Comparison of ENCODE assay signal across 14 cellular contexts in genomic region chr17:39090400-39090799, GRCh38.
DNase-seq lines count a peak whose midpoint lies in the region; ATAC-seq and TF ChIP-seq lines count a peak whose summit lies in the region.
"Had no signal": no experiment of that assay in that cellular context is flagged by ENCODE, and none has a peak within 500 bp of the region (broad histone marks: within the 10 kb centered on the region; RNA-seq: fewer than 3 reads in every experiment).

No MANE protein-coding gene starts in this region.

- no peak for TF ChIP-seq CTCF in osteoblast (IDR thresholded peaks at IDR 0.05; ENCODE audit: extremely low read depth, low read depth, low read length)

- no peaks in the 10 kb centered on the region for H3K27me3 ChIP-seq in CD4-positive, alpha-beta memory T cell (ENCODE audit: insufficient read depth, low read length)
- peaks cover 32% of the 10 kb centered on the region for H3K27me3 ChIP-seq in osteoblast (ENCODE audit: insufficient read depth, low read length)

- no peak overlapping the region for H3K4me2 ChIP-seq in osteoblast (ENCODE audit: insufficient read depth, low read length)
- H3K4me2 ChIP-seq: A549, KMS-11 had no signal

- POLR2A ChIA-PET in CD4-positive, alpha-beta memory T cell (lab: Charles Lee; ENCODE audit: partially characterized antibody) = interaction anchor here (0.9 to 7.5 kb wide), 3 partner anchors 11 to 72 kb away, joined by 3 to 76 read pairs (median 9); partner anchors contain the start of gene PLXDC1

- H3K36me3 Mint-ChIP-seq in activated naive CD4-positive, alpha-beta T cell treated with anti-CD3 and anti-CD28 coated beads, Interleukin-2, amount 50 U/mL, for 24 hours = no peaks in the 10 kb centered on the region
- no peaks in the 10 kb centered on the region for H3K36me3 Mint-ChIP-seq in CD4-positive, alpha-beta memory T cell

- H3K36me3 ChIP-seq in CD4-positive, alpha-beta memory T cell (ENCODE audit: insufficient read depth, low read length) = no peaks in the 10 kb centered on the region
- H3K36me3 ChIP-seq in osteoblast (ENCODE audit: insufficient read depth, low read length) = no peaks in the 10 kb centered on the region

- no peaks in the 10 kb centered on the region for H3K9me3 Mint-ChIP-seq in activated naive CD4-positive, alpha-beta T cell treated with anti-CD3 and anti-CD28 coated beads, Interleukin-2, amount 50 U/mL, for 24 hours
- no peaks in the 10 kb centered on the region for H3K9me3 Mint-ChIP-seq in CD4-positive, alpha-beta memory T cell

- peaks cover 62% of the 10 kb centered on the region for H3K4me1 Mint-ChIP-seq in activated naive CD4-positive, alpha-beta T cell treated with anti-CD3 and anti-CD28 coated beads, Interleukin-2, amount 50 U/mL, for 24 hours
- peaks cover 37 to 55% (median 43%) of the 10 kb centered on the region in 4 donors for H3K4me1 Mint-ChIP-seq in CD4-positive, alpha-beta memory T cell

- intact Hi-C loops in CD4-positive, alpha-beta memory T cell (cut with micrococcal nuclease) = no loop called here

- H3K27ac ChIP-seq in CD4-positive, alpha-beta memory T cell (ENCODE audit: low read depth, low read length) = no peak overlapping the region
- H3K27ac ChIP-seq in angular gyrus (ENCODE audit: low read depth, low read length) = peak overlapping the region; percentile 60
- H3K27ac ChIP-seq in osteoblast (ENCODE audit: low read depth, low read length) = no peak overlapping the region
- H3K27ac ChIP-seq: A549, HL-60, KMS-11 had no signal

- no peak overlapping the region for H3K4me3 Mint-ChIP-seq in activated naive CD4-positive, alpha-beta T cell treated with anti-CD3 and anti-CD28 coated beads, Interleukin-2, amount 50 U/mL, for 24 hours
- peak overlapping the region in 1 of 8 donors; percentile 10 for H3K4me3 Mint-ChIP-seq in CD4-positive, alpha-beta memory T cell

- no peak for ATAC-seq in GM19324 (IDR thresholded peaks at IDR 0.05; ENCODE audit: low FRiP score, unreplicated experiment)
- ATAC-seq: A549 had no signal

- H3K4me3 ChIP-seq in CD4-positive, alpha-beta memory T cell (ENCODE audit: low read length in 2 of 2) = no peak overlapping the region
- H3K4me3 ChIP-seq in osteoblast (ENCODE audit: insufficient read depth, low read length) = no peak overlapping the region
- H3K4me3 ChIP-seq: A549 had no signal

- no peaks in the 10 kb centered on the region for H3K9me3 ChIP-seq in CD4-positive, alpha-beta memory T cell (ENCODE audit: control insufficient read depth in 1 of 2, low read length in 2 of 2)
- no peaks in the 10 kb centered on the region for H3K9me3 ChIP-seq in osteoblast (ENCODE audit: low read depth, low read length)
- H3K9me3 ChIP-seq: A549 had no signal

- CTCF ChIA-PET in CD4-positive, alpha-beta memory T cell (lab: Charles Lee; ENCODE audit: partially characterized antibody) = interaction anchor here (3.4 to 4.2 kb wide), 2 partner anchors 9 to 107 kb away, joined by 11 to 30 read pairs; no protein-coding TSS in a partner anchor

- no peaks in the 10 kb centered on the region for H3K27me3 Mint-ChIP-seq in activated naive CD4-positive, alpha-beta T cell treated with anti-CD3 and anti-CD28 coated beads, Interleukin-2, amount 50 U/mL, for 24 hours
- no peaks in the 10 kb centered on the region for H3K27me3 Mint-ChIP-seq in CD4-positive, alpha-beta memory T cell

- no peaks in the 10 kb centered on the region for H4K20me1 ChIP-seq in osteoblast (ENCODE audit: insufficient read depth, low read length)

- H3K79me2 ChIP-seq in osteoblast (ENCODE audit: insufficient read depth, low read length) = no peaks in the 10 kb centered on the region

- H3K27ac Mint-ChIP-seq in activated naive CD4-positive, alpha-beta T cell treated with anti-CD3 and anti-CD28 coated beads, Interleukin-2, amount 50 U/mL, for 24 hours = peak overlapping the region; percentile 96
- H3K27ac Mint-ChIP-seq in CD4-positive, alpha-beta memory T cell = peak overlapping the region in 6 of 7 donors; percentile 66 to 95 (median 84)

- peaks cover 56% of the 10 kb centered on the region for H3K4me1 ChIP-seq in CD4-positive, alpha-beta memory T cell (ENCODE audit: insufficient read depth, low read length)
- no peaks in the 10 kb centered on the region for H3K4me1 ChIP-seq in osteoblast (ENCODE audit: insufficient read depth, low read length)
- H3K4me1 ChIP-seq: A549 had no signal

- H2AFZ ChIP-seq in osteoblast (ENCODE audit: low read length) = no peak overlapping the region

- DNase-seq in activated naive CD4-positive, alpha-beta T cell treated with anti-CD3 and anti-CD28 coated beads, Interleukin-2, amount 50 U/mL, for 16 hours = no peak
- DNase-seq in CD4-positive, alpha-beta memory T cell = no peak
- peak; percentile 58 for DNase-seq in osteoblast (ENCODE audit: insufficient read length, low spot score, missing footprints)
- DNase-seq in foreskin melanocyte = no peak
- DNase-seq: MM.1S, NCI-H1105, NCI-H1694 treated with DMSO at 0.1 percent for 48 hours, NCI-H345 had no signal
